3 cellular contexts compared by ENCODE assay signal in the genomic region with DNA sequence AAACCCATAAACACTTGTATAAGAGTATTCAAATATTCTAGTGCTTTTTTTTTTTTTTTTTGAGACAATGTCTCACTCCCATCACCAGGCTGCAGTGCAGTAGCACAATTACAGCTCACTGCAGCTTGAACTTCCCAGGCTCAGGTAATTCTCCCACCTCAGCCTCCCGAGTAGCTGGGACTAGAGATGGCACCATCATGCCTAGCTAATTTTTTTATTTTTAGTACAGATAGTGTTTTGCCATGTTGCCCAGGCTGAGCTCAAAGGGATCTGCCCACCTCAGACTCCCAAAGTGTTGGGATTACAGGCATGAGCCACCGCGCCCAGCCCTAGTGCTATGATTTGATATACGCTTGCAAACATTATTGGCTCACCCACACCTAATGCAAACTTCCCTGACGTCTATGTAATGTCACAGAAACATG.
TF ChIP-seq lines count a peak whose summit lies in the region.

No MANE protein-coding gene starts in this region.

TF ChIP-seq in IMR-90, 13 proteins besides CTCF, POLR2A, EP300 and RAD21:
- TF ChIP-seq SMC3 (IDR thresholded peaks at IDR 0.05; ENCODE audit: low read depth, low read length) (peak; percentile 15; the same call in 1 of the 2 replicates), MAZ (IDR thresholded peaks at IDR 0.05; ENCODE audit: borderline replicate concordance, low read depth, low read length) (no peak)
- TF ChIP-seq, protein P1, sequence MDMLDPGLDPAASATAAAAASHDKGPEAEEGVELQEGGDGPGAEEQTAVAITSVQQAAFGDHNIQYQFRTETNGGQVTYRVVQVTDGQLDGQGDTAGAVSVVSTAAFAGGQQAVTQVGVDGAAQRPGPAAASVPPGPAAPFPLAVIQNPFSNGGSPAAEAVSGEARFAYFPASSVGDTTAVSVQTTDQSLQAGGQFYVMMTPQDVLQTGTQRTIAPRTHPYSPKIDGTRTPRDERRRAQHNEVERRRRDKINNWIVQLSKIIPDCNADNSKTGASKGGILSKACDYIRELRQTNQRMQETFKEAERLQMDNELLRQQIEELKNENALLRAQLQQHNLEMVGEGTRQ (IDR thresholded peaks at IDR 0.05; ENCODE audit: low read depth, low read length), result no peak

TF ChIP-seq in GM12878, 131 proteins besides CTCF, POLR2A, EP300 and RAD21 (continues in another document):
- TF ChIP-seq TBL1XR1 (IDR thresholded peaks at IDR 0.05; ENCODE audit: low read depth, low read length), result no peak
- no peak for TF ChIP-seq RELA (IDR thresholded peaks at IDR 0.05; ENCODE audit: borderline replicate concordance, partially characterized antibody)
- no peak for TF ChIP-seq SMAD5 (IDR thresholded peaks at IDR 0.05; ENCODE audit: low read depth)
- TF ChIP-seq MEF2A (IDR thresholded peaks at IDR 0.05; ENCODE audit: insufficient read depth, low read depth, low read length), result no peak
- TF ChIP-seq, protein P2, sequence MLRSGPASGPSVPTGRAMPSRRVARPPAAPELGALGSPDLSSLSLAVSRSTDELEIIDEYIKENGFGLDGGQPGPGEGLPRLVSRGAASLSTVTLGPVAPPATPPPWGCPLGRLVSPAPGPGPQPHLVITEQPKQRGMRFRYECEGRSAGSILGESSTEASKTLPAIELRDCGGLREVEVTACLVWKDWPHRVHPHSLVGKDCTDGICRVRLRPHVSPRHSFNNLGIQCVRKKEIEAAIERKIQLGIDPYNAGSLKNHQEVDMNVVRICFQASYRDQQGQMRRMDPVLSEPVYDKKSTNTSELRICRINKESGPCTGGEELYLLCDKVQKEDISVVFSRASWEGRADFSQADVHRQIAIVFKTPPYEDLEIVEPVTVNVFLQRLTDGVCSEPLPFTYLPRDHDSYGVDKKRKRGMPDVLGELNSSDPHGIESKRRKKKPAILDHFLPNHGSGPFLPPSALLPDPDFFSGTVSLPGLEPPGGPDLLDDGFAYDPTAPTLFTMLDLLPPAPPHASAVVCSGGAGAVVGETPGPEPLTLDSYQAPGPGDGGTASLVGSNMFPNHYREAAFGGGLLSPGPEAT (IDR thresholded peaks at IDR 0.05; ENCODE audit: low read depth), result peak; percentile 42; the same call in 1 of the 2 replicates
- TF ChIP-seq, protein P3, sequence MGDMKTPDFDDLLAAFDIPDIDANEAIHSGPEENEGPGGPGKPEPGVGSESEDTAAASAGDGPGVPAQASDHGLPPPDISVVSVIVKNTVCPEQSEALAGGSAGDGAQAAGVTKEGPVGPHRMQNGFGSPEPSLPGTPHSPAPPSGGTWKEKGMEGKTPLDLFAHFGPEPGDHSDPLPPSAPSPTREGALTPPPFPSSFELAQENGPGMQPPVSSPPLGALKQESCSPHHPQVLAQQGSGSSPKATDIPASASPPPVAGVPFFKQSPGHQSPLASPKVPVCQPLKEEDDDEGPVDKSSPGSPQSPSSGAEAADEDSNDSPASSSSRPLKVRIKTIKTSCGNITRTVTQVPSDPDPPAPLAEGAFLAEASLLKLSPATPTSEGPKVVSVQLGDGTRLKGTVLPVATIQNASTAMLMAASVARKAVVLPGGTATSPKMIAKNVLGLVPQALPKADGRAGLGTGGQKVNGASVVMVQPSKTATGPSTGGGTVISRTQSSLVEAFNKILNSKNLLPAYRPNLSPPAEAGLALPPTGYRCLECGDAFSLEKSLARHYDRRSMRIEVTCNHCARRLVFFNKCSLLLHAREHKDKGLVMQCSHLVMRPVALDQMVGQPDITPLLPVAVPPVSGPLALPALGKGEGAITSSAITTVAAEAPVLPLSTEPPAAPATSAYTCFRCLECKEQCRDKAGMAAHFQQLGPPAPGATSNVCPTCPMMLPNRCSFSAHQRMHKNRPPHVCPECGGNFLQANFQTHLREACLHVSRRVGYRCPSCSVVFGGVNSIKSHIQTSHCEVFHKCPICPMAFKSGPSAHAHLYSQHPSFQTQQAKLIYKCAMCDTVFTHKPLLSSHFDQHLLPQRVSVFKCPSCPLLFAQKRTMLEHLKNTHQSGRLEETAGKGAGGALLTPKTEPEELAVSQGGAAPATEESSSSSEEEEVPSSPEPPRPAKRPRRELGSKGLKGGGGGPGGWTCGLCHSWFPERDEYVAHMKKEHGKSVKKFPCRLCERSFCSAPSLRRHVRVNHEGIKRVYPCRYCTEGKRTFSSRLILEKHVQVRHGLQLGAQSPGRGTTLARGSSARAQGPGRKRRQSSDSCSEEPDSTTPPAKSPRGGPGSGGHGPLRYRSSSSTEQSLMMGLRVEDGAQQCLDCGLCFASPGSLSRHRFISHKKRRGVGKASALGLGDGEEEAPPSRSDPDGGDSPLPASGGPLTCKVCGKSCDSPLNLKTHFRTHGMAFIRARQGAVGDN (IDR thresholded peaks at IDR 0.05), result no peak
- TF ChIP-seq KDM1A (IDR thresholded peaks at IDR 0.05; ENCODE audit: borderline replicate concordance), result no peak
- TF ChIP-seq FOXM1 (IDR thresholded peaks at IDR 0.05; ENCODE audit: low read depth, low read length), result no peak
- TF ChIP-seq NR2C2 (IDR thresholded peaks at IDR 0.05; ENCODE audit: borderline replicate concordance, control insufficient read depth, insufficient read length, low read depth), result no peak
- peak; percentile 65; the same call in 1 of the 2 replicates for TF ChIP-seq POLR2AphosphoS5 (IDR thresholded peaks at IDR 0.05; ENCODE audit: low read length)
- no peak for TF ChIP-seq SPI1 (IDR thresholded peaks at IDR 0.05; ENCODE audit: borderline replicate concordance, insufficient read depth, low read depth, low read length)
- no peak for TF ChIP-seq SUPT20H (IDR thresholded peaks at IDR 0.05; ENCODE audit: borderline replicate concordance, control insufficient read depth, low read depth, low read length)
- TF ChIP-seq, protein P4, sequence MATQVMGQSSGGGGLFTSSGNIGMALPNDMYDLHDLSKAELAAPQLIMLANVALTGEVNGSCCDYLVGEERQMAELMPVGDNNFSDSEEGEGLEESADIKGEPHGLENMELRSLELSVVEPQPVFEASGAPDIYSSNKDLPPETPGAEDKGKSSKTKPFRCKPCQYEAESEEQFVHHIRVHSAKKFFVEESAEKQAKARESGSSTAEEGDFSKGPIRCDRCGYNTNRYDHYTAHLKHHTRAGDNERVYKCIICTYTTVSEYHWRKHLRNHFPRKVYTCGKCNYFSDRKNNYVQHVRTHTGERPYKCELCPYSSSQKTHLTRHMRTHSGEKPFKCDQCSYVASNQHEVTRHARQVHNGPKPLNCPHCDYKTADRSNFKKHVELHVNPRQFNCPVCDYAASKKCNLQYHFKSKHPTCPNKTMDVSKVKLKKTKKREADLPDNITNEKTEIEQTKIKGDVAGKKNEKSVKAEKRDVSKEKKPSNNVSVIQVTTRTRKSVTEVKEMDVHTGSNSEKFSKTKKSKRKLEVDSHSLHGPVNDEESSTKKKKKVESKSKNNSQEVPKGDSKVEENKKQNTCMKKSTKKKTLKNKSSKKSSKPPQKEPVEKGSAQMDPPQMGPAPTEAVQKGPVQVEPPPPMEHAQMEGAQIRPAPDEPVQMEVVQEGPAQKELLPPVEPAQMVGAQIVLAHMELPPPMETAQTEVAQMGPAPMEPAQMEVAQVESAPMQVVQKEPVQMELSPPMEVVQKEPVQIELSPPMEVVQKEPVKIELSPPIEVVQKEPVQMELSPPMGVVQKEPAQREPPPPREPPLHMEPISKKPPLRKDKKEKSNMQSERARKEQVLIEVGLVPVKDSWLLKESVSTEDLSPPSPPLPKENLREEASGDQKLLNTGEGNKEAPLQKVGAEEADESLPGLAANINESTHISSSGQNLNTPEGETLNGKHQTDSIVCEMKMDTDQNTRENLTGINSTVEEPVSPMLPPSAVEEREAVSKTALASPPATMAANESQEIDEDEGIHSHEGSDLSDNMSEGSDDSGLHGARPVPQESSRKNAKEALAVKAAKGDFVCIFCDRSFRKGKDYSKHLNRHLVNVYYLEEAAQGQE (IDR thresholded peaks at IDR 0.05; ENCODE audit: low read depth, low read length), result no peak
- TF ChIP-seq CEBPB (IDR thresholded peaks at IDR 0.05; ENCODE audit: borderline replicate concordance in 1 of 2, low read depth in 2 of 2, low read length in 2 of 2), result no peak
- 0 out of 2 replicates have a peak, but pooled peaks have one; percentile 30 for TF ChIP-seq RB1 (IDR thresholded peaks at IDR 0.05; ENCODE audit: borderline replicate concordance)
- TF ChIP-seq ZNF24 (IDR thresholded peaks at IDR 0.05), result no peak
- TF ChIP-seq ESRRA (IDR thresholded peaks at IDR 0.05; ENCODE audit: low read length), result no peak
- TF ChIP-seq HDGF (IDR thresholded peaks at IDR 0.05), result 0 out of 2 replicates have a peak, but pooled peaks have one; percentile 63

TF ChIP-seq in HepG2, 621 proteins besides CTCF, POLR2A, EP300 and RAD21:
- TF ChIP-seq STAG1 (CRISPR knock-in tag; IDR thresholded peaks at IDR 0.05) (peak; percentile 59), U2AF2 (IDR thresholded peaks at IDR 0.05; ENCODE audit: low read depth, low read length) (no peak), SMC3 (IDR thresholded peaks at IDR 0.05; ENCODE audit: low read length) (peak; percentile 72)
- TF ChIP-seq, protein P5, sequence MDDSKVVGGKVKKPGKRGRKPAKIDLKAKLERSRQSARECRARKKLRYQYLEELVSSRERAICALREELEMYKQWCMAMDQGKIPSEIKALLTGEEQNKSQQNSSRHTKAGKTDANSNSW (CRISPR knock-in tag; IDR thresholded peaks at IDR 0.05; ENCODE audit: borderline replicate concordance), result no peak
- TF ChIP-seq, protein P6, sequence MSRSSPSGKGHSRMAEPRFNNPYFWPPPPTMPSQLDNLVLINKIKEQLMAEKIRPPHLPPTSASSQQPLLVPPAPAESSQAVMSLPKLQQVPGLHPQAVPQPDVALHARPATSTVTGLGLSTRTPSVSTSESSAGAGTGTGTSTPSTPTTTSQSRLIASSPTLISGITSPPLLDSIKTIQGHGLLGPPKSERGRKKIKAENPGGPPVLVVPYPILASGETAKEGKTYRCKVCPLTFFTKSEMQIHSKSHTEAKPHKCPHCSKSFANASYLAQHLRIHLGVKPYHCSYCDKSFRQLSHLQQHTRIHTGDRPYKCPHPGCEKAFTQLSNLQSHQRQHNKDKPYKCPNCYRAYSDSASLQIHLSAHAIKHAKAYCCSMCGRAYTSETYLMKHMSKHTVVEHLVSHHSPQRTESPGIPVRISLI (CRISPR knock-in tag; IDR thresholded peaks at IDR 0.05; ENCODE audit: borderline replicate concordance), result peak; percentile 79; the same call in 1 of the 2 replicates
